8 cellular contexts compared by ENCODE assay signal in the genomic region with DNA sequence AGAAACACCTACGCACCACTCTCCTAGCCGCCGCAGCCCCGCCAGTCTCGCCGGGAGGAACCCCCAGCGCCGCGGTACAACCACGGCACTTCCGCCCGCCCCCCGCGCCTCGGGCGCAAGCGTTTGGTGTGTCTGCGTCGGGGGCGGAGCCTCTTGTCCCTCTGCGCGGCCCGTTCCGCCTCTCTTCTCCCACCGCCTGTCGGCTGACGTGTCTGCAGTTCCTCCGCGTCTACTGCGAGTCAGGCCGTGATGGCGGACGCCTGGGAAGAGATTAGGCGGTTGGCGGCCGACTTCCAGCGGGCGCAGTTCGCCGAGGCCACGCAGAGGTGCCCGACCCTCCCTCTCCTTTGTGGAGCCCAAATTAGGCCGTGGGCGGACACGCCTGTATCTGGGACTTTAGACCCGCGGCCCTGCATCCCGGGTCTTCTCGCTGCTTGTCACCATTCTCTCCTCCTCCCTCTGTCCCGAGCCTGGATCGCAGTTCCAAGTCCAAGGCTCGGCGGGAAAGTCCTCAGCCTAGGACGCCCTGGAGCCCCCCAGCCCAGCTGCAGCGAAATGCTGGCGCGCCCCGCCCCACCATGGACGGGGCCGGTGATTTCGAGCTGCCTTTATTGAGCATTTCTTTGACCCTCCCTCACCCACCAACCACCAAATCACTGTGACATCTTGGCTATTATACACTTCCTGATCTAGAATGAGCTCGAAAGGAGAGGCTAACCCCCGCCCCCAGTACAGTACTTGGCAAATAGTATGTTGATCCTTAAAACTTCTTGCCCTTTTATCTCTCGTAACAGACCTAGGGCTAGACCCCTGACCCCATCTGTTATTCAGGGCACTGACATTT. TPM values are rescaled to one million over a fixed set of nuclear protein-coding genes. Genes with fewer than 3 reads are reported as not detected.
DNase-seq lines count a peak whose midpoint lies in the region; ATAC-seq lines count a peak whose summit lies in the region.

Gene UFL1 (plus strand): TSS at position 182 of the 844 bp plus-strand sequence. CDS start 68 bp downstream, at position 250.

- H3K4me3 ChIP-seq in NT2/D1 (ENCODE audit: insufficient read length, low read depth) = peak within 1 kb of the TSS; percentile 82

- H3K9ac ChIP-seq in NT2/D1 (ENCODE audit: insufficient read length, low read depth) = peak within 1 kb of the TSS; percentile 92

- H3K4me1 ChIP-seq in NT2/D1 (ENCODE audit: insufficient read depth, insufficient read length) = no peaks in the 10 kb centered on the region

- in situ Hi-C loops in endometrial microvascular endothelial cells (cut with HindIII; ENCODE audit: inconsistent ontology term, low pct_unique_long_range_greater_than_20kb, low sequenced_read_pairs) = no loop called here

- H3K27me3 ChIP-seq in NT2/D1 (ENCODE audit: insufficient read depth, insufficient read length) = no peaks in the 10 kb centered on the region

- H3K9me3 ChIP-seq in NT2/D1 (ENCODE audit: insufficient read depth, low read length) = peaks cover 3% of the 10 kb centered on the region; the same call in 1 of the 2 replicates

- ATAC-seq in GM21381 (IDR thresholded peaks at IDR 0.05; ENCODE audit: unreplicated experiment) = peak; percentile 99

- DNase-seq in COR-L47 (lab: John Stamatoyannopoulos, UW) (peak; percentile 93), HUDEP-2 (lab: John Stamatoyannopoulos, UW; ENCODE audit: unreplicated experiment in 76 of 76) (peak; percentile 38 to 97 (median 93)), NT2/D1 (ENCODE audit: low read depth, low spot score) (peak; percentile 60), mesenteric fat pad (ENCODE audit: low spot score) (peak; percentile 97)
- peak; percentile 90 for DNase-seq in activated CD8-positive, alpha-beta memory T cell treated with anti-CD3 and anti-CD28 coated beads, Interleukin-2, amount 50 U/mL, for 1 hour (ENCODE audit: extremely low read depth)
- DNase-seq in stimulated activated CD8-positive, alpha-beta memory T cell treated with anti-CD3 and anti-CD28 coated beads, Interleukin-15, amount 100 ng/mL, for 24 hours (ENCODE audit: low read depth) = peak; percentile 89

- peaks cover 6% of the 10 kb centered on the region for H3K36me3 ChIP-seq in NT2/D1 (ENCODE audit: insufficient read depth, insufficient read length, low read length)

RNA-seq across cellular contexts. Expression of gene UFL1, which starts in this region (rescaled TPM):
- total RNA-seq in endometrial microvascular endothelial cells (ENCODE audit: inconsistent ontology term) (23.1 TPM), mesenteric fat pad (23.0 TPM)

Comparison
In these comparisons a context has a peak if more than half of its experiments do, and no peak if none do; other contexts are left out.
1. Peak in every context shown above with its lines: DNase-seq, ATAC-seq and H3K4me3 ChIP-seq.